1 cellular context compared by ENCODE assay signal in genomic region chr2:28868611-28869010, GRCh38.
A peak's percentile ranks its signal among the peaks of the same experiment; 100 is the strongest.
TF ChIP-seq lines count a peak whose summit lies in the region.

No MANE protein-coding gene starts in this region.

TF ChIP-seq in HepG2, 621 proteins besides CTCF, POLR2A, EP300 and RAD21:
- no peak for TF ChIP-seq TFE3 (CRISPR knock-in tag; IDR thresholded peaks at IDR 0.05)
- TF ChIP-seq ZNF326 (CRISPR knock-in tag; IDR thresholded peaks at IDR 0.05; ENCODE audit: borderline replicate concordance) = no peak
- 0 out of 2 replicates have a peak, but pooled peaks have one; percentile 45 for TF ChIP-seq ZNF616 (CRISPR knock-in tag; IDR thresholded peaks at IDR 0.05; ENCODE audit: low read depth)
- 0 out of 2 replicates have a peak, but pooled peaks have one; percentile 11 for TF ChIP-seq ZBTB20 (CRISPR knock-in tag; IDR thresholded peaks at IDR 0.05; ENCODE audit: borderline replicate concordance, low read depth)
